ENCODE assay signal across 19 cellular contexts in the genomic region with DNA sequence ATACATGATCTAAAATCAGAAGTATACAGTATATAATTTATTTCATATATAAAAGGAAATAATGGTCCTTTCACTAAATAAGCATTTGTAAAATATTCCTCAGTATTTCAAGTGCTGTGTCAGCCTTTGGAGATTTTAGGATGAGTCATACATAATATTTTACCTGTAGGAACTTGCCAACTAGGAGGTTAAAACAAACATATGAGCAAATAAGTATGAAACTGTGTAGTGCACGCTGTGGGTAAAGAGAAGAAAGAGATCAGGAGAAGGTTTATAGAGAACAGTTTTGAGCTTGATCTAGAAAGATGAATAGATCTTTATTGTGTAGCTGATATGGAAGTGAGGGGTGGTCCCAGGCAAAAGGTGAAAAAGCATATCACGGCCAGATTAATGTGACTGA.
"Had no signal": no experiment of that assay in that cellular context is flagged by ENCODE, and none has a peak within 500 bp of the region (broad histone marks: within the 10 kb centered on the region; RNA-seq: fewer than 3 reads in every experiment).

No MANE protein-coding gene starts in this region.

- H3K9me3 Mint-ChIP-seq: activated B cell treated with CpG ODN at 0.5 μM for 24 hours; activated CD8-positive, alpha-beta T cell treated with anti-CD3 and anti-CD28 coated beads for 36 hours; activated T-cell treated with anti-CD3 and anti-CD28 coated beads, Interleukin-2, amount 50 U/mL, for 4 hours; endodermal cell; naive thymus-derived CD8-positive, alpha-beta T cell; stimulated activated naive CD8-positive, alpha-beta T cell treated with anti-CD3 and anti-CD28 coated beads, Interleukin-15, amount 100 ng/mL, for 72 hours had no signal

- H3K27me3 ChIP-seq: cardiac muscle cell, dorsolateral prefrontal cortex, esophagus muscularis mucosa, pancreas, sigmoid colon, spleen had no signal

- H3K36me3 Mint-ChIP-seq: naive thymus-derived CD8-positive, alpha-beta T cell; type B pancreatic cell had no signal

- H3K27me3 Mint-ChIP-seq: activated B cell treated with CpG ODN at 0.5 μM for 24 hours; activated CD8-positive, alpha-beta T cell treated with anti-CD3 and anti-CD28 coated beads for 36 hours had no signal

- H3K4me3 Mint-ChIP-seq: activated B cell treated with CpG ODN at 0.5 μM for 24 hours; activated CD8-positive, alpha-beta T cell treated with anti-CD3 and anti-CD28 coated beads for 36 hours; activated T-cell treated with anti-CD3 and anti-CD28 coated beads, Interleukin-2, amount 50 U/mL, for 4 hours; endodermal cell; naive thymus-derived CD8-positive, alpha-beta T cell; stimulated activated naive CD8-positive, alpha-beta T cell treated with anti-CD3 and anti-CD28 coated beads, Interleukin-15, amount 100 ng/mL, for 72 hours; type B pancreatic cell had no signal

- DNase-seq: activated B cell treated with CpG ODN at 0.5 μM for 24 hours; activated CD4-positive, alpha-beta T cell treated with anti-CD3 and anti-CD28 coated beads for 48 hours; activated CD8-positive, alpha-beta T cell treated with anti-CD3 and anti-CD28 coated beads for 36 hours; activated effector memory CD4-positive, alpha-beta T cell treated with Interleukin-2 at 50 U/mL for 16 hours; activated naive CD4-positive, alpha-beta T cell treated with anti-CD3 and anti-CD28 coated beads, Interleukin-2, amount 50 U/mL, for 16 hours; activated T-cell treated with anti-CD3 and anti-CD28 coated beads, Interleukin-2, amount 50 U/mL, for 4 hours; dorsolateral prefrontal cortex; endodermal cell; hippocampal formation; left ventricle myocardium superior; mesenchymal stem cell; naive thymus-derived CD8-positive, alpha-beta T cell; pancreas; sigmoid colon; spleen; stimulated activated naive CD8-positive, alpha-beta T cell treated with anti-CD3 and anti-CD28 coated beads, Interleukin-15, amount 100 ng/mL, for 72 hours had no signal

- H3K4me1 Mint-ChIP-seq: activated B cell treated with CpG ODN at 0.5 μM for 24 hours; naive thymus-derived CD8-positive, alpha-beta T cell; stimulated activated naive CD8-positive, alpha-beta T cell treated with anti-CD3 and anti-CD28 coated beads, Interleukin-15, amount 100 ng/mL, for 72 hours had no signal

- H3K9me3 ChIP-seq: esophagus muscularis mucosa, pancreas, sigmoid colon, spleen had no signal

- H3K4me3 ChIP-seq: cardiac muscle cell, dorsolateral prefrontal cortex, esophagus muscularis mucosa, pancreas, sigmoid colon, spleen had no signal

- ATAC-seq: activated CD8-positive, alpha-beta T cell treated with anti-CD3 and anti-CD28 coated beads for 36 hours; activated T-cell treated with anti-CD3 and anti-CD28 coated beads, Interleukin-2, amount 50 U/mL, for 4 hours; left ventricle myocardium superior; naive thymus-derived CD8-positive, alpha-beta T cell; stimulated activated naive CD8-positive, alpha-beta T cell treated with anti-CD3 and anti-CD28 coated beads, Interleukin-15, amount 100 ng/mL, for 72 hours had no signal

- H3K36me3 ChIP-seq: cardiac muscle cell, esophagus muscularis mucosa, pancreas, sigmoid colon, spleen had no signal

- H3K4me1 ChIP-seq: pancreas, sigmoid colon, spleen had no signal

- H3K27ac ChIP-seq: cardiac muscle cell, dorsolateral prefrontal cortex, esophagus muscularis mucosa, pancreas, sigmoid colon, spleen had no signal

- H3K27ac Mint-ChIP-seq: activated B cell treated with CpG ODN at 0.5 μM for 24 hours; activated CD8-positive, alpha-beta T cell treated with anti-CD3 and anti-CD28 coated beads for 36 hours; endodermal cell; naive thymus-derived CD8-positive, alpha-beta T cell; stimulated activated naive CD8-positive, alpha-beta T cell treated with anti-CD3 and anti-CD28 coated beads, Interleukin-15, amount 100 ng/mL, for 72 hours; type B pancreatic cell had no signal
